ENCODE assay signal across 1 cellular context in the genomic region with DNA sequence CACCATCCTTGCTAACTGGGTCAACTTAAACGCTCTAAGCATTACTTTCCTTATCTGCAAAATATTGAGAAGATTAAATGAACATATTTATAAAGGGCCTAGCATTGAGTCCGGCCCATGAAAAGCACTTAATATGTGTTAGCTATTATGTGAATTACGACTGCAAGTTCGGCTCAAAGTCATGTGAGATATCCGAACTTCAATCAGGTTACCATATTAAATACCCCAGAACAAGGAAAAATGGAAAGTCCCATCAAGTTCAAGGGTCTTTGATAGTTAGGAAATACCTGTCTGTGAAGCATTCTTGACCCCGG.
TF ChIP-seq lines count a peak whose summit lies in the region.

No MANE protein-coding gene starts in this region.

TF ChIP-seq in SK-N-SH, 30 proteins besides CTCF, POLR2A, EP300 and RAD21 (continued from another document):
- TF ChIP-seq, protein P1, sequence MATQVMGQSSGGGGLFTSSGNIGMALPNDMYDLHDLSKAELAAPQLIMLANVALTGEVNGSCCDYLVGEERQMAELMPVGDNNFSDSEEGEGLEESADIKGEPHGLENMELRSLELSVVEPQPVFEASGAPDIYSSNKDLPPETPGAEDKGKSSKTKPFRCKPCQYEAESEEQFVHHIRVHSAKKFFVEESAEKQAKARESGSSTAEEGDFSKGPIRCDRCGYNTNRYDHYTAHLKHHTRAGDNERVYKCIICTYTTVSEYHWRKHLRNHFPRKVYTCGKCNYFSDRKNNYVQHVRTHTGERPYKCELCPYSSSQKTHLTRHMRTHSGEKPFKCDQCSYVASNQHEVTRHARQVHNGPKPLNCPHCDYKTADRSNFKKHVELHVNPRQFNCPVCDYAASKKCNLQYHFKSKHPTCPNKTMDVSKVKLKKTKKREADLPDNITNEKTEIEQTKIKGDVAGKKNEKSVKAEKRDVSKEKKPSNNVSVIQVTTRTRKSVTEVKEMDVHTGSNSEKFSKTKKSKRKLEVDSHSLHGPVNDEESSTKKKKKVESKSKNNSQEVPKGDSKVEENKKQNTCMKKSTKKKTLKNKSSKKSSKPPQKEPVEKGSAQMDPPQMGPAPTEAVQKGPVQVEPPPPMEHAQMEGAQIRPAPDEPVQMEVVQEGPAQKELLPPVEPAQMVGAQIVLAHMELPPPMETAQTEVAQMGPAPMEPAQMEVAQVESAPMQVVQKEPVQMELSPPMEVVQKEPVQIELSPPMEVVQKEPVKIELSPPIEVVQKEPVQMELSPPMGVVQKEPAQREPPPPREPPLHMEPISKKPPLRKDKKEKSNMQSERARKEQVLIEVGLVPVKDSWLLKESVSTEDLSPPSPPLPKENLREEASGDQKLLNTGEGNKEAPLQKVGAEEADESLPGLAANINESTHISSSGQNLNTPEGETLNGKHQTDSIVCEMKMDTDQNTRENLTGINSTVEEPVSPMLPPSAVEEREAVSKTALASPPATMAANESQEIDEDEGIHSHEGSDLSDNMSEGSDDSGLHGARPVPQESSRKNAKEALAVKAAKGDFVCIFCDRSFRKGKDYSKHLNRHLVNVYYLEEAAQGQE (IDR thresholded peaks at IDR 0.05; ENCODE audit: low read depth, low read length) = no peak
- TF ChIP-seq YY1 (IDR thresholded peaks at IDR 0.05; ENCODE audit: low read depth) (no peak), FOXM1 (IDR thresholded peaks at IDR 0.05; ENCODE audit: low read depth) (no peak), MXI1 (IDR thresholded peaks at IDR 0.05; ENCODE audit: low read depth, low read length) (no peak), RFX5 (IDR thresholded peaks at IDR 0.05; ENCODE audit: low read length) (no peak)
- TF ChIP-seq, protein P2, sequence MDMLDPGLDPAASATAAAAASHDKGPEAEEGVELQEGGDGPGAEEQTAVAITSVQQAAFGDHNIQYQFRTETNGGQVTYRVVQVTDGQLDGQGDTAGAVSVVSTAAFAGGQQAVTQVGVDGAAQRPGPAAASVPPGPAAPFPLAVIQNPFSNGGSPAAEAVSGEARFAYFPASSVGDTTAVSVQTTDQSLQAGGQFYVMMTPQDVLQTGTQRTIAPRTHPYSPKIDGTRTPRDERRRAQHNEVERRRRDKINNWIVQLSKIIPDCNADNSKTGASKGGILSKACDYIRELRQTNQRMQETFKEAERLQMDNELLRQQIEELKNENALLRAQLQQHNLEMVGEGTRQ (IDR thresholded peaks at IDR 0.05; ENCODE audit: borderline replicate concordance, low read depth, low read length) = no peak
